In the genomic region with DNA sequence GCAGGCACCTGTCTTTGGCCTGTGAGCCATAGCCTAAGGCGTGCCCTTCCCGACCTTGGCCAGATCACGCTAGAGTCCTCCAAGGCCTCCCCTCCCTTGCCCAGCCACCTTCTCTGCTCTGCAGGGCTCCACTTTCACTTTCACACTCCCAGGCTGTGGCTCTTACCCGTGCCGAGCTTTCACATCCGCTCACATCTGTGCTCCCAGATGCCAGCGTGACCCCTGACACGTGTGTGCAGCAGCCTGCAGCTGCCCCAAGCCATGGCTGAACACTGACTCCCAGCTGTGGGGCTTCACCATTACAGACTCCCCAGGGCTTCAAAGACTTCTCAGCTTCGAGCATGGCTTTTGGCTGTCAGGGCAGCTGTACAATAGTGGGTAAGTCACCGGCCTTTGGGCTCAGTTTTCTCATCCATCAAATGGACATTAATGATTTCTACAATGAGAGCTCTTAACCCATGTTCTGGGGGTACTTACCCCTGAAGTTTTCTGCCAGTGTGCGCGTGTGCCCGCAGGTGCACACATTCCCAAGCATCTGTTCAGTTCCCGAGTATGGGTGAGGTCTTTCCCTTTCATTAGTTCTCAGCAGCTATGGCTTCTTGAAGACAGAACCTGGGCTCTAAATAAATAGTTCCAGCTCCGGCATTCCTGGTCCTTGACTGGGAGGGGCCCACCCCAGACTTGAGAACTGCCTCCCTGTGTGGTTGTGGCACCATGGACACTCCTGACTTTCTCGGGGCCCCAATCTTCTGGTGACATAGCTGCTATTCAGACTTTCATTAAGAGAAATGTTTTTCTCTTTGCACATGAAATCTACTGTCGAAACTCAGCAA, we compare ENCODE assay signal across 8 cellular contexts.
A peak's percentile ranks its signal among the peaks of the same experiment; 100 is the strongest.
DNase-seq lines count a peak whose midpoint lies in the region; ATAC-seq lines count a peak whose summit lies in the region.

No MANE protein-coding gene starts in this region.

- peaks cover 3% of the 10 kb centered on the region for H3K36me3 ChIP-seq in mucosa of stomach (ENCODE audit: control insufficient read depth, insufficient read depth, low read length)

- peak; percentile 64 to 70 for DNase-seq in AML-193 (lab: John Stamatoyannopoulos, UW)
- peak; percentile 86 for DNase-seq in activated CD4-positive, alpha-beta T cell treated with anti-CD3 and anti-CD28 coated beads for 48 hours
- peak; percentile 71 to 83 for DNase-seq in dermis microvascular lymphatic vessel endothelial cell (ENCODE audit: low read depth in 2 of 2)
- DNase-seq in stimulated activated CD8-positive, alpha-beta memory T cell treated with anti-CD3 and anti-CD28 coated beads, Interleukin-7, amount 100 ng/mL, for 48 hours (ENCODE audit: extremely low read depth in 1 of 2, low read depth in 1 of 2): peak; percentile 54 to 81
- DNase-seq in SW 1271 (lab: John Stamatoyannopoulos, UW): no peak

- peak overlapping the region; percentile 31 for H3K4me3 ChIP-seq in mucosa of stomach (ENCODE audit: low read length)

- no peaks in the 10 kb centered on the region for H3K27me3 ChIP-seq in mucosa of stomach (ENCODE audit: control insufficient read depth, insufficient read depth, low read length)

- H3K9ac ChIP-seq in mucosa of stomach (ENCODE audit: low read length): peak overlapping the region; percentile 60

- peaks cover 65% of the 10 kb centered on the region for H3K4me1 ChIP-seq in mucosa of stomach (ENCODE audit: control insufficient read depth, insufficient read depth, low read length)

- peak; percentile 79 for ATAC-seq in GM19328 (IDR thresholded peaks at IDR 0.05; ENCODE audit: unreplicated experiment)
- ATAC-seq in HG03460 (IDR thresholded peaks at IDR 0.05; ENCODE audit: unreplicated experiment): peak; percentile 78

- no peaks in the 10 kb centered on the region for H3K9me3 ChIP-seq in mucosa of stomach (ENCODE audit: control insufficient read depth, low read length)

Comparison
In these comparisons a context has a peak if more than half of its experiments do, and no peak if none do; other contexts are left out.
1. DNase-seq: peak in AML-193 (2 of 2), activated CD4-positive, alpha-beta T cell treated with anti-CD3 and anti-CD28 coated beads for 48 hours (single experiment), dermis microvascular lymphatic vessel endothelial cell (2 of 2) and stimulated activated CD8-positive, alpha-beta memory T cell treated with anti-CD3 and anti-CD28 coated beads, Interleukin-7, amount 100 ng/mL, for 48 hours (2 of 2); none in SW 1271 (0 of 2).